In genomic region chr2:134906726-134907125, GRCh38 we compare ENCODE assay signal across 17 cellular contexts. TPM values are rescaled to one million over a fixed set of nuclear protein-coding genes. Genes with fewer than 3 reads are reported as not detected.
DNase-seq lines count a peak whose midpoint lies in the region; ATAC-seq, FAIRE-seq and TF ChIP-seq lines count a peak whose summit lies in the region.
"Had no signal": no experiment of that assay in that cellular context is flagged by ENCODE, and none has a peak within 500 bp of the region (broad histone marks: within the 10 kb centered on the region; RNA-seq: fewer than 3 reads in every experiment).

No MANE protein-coding gene starts in this region.

- H3K9me3 Mint-ChIP-seq in neural progenitor cell = no peaks in the 10 kb centered on the region
- H3K9me3 Mint-ChIP-seq: HFFc6 had no signal

- no peak for TF ChIP-seq RAD21 in K562 (CRISPR knock-in tag; conservative IDR thresholded peaks at IDR 0.05 in 1 of 2, IDR thresholded peaks at IDR 0.05 in 1 of 2)

- H3K27ac ChIP-seq in K562 (ENCODE audit: extremely low read depth, low read depth, low read length) (no peak overlapping the region), mesendoderm (ENCODE audit: low read depth, low read length) (no peak overlapping the region), neural progenitor cell (no peak overlapping the region), testis (no peak overlapping the region)

- TF ChIP-seq EP300 in K562 (IDR thresholded peaks at IDR 0.05; ENCODE audit: low read length) = no peak

- H3K56ac ChIP-seq in mesendoderm (ENCODE audit: low read length) = no peak overlapping the region

- no peak overlapping the region for H3K18ac ChIP-seq in mesendoderm (ENCODE audit: low read length)

- H3K4me3 Mint-ChIP-seq in neural progenitor cell = no peak overlapping the region
- H3K4me3 Mint-ChIP-seq: CD4-positive, alpha-beta memory T cell; HFFc6 had no signal

- no peaks in the 10 kb centered on the region for H3K36me3 Mint-ChIP-seq in neural progenitor cell

- H3K79me1 ChIP-seq in mesendoderm (ENCODE audit: low read length) = no peaks in the 10 kb centered on the region

- 0% methylated on average over 2 of the region's 2 CpGs for WGBS in K562 (ENCODE audit: insufficient coverage, low coverage, missing lambda C conversion rate)
- WGBS in mesendoderm (ENCODE audit: extremely low coverage, insufficient coverage, low lambda C conversion rate) = no CpG with 5 or more reads among the region's 2 CpGs
- WGBS in testis, 2 donors = 55 to 78% methylated on average over 2 of the region's 2 CpGs

- H3K9ac ChIP-seq in K562 (ENCODE audit: insufficient read depth in 1 of 2, low read depth in 2 of 2, low read length in 2 of 2) (no peak overlapping the region), mesendoderm (ENCODE audit: low read length) (no peak overlapping the region), neural progenitor cell (no peak overlapping the region)

- peaks cover 4 to 9% of the 10 kb centered on the region in 2 experiments; a peak in 1 of 5 replicates for H3K27me3 ChIP-seq in K562 (ENCODE audit: control insufficient read depth in 2 of 2, insufficient read depth in 2 of 2, low read length in 2 of 2)
- H3K27me3 ChIP-seq in mesendoderm (ENCODE audit: insufficient read depth, low read length, poor library complexity) = no peaks in the 10 kb centered on the region
- H3K27me3 ChIP-seq in neural progenitor cell = no peaks in the 10 kb centered on the region
- no peaks in the 10 kb centered on the region for H3K27me3 ChIP-seq in testis

- H3K27me3 Mint-ChIP-seq in neural progenitor cell (ENCODE audit: insufficient read depth, low read depth) = peaks cover 6% of the 10 kb centered on the region

- H2AFZ ChIP-seq in K562 (ENCODE audit: low read depth, low read length) (no peak overlapping the region), neural progenitor cell (replicated peaks) (no peak overlapping the region)

- H3K4me2 ChIP-seq in K562 (ENCODE audit: insufficient read depth, low read length) (no peak overlapping the region), mesendoderm (ENCODE audit: low read length) (no peak overlapping the region), neural progenitor cell (no peak overlapping the region)

- no peaks in the 10 kb centered on the region for H3K36me3 ChIP-seq in K562 (ENCODE audit: control insufficient read depth, insufficient read depth, low read length)
- no peaks in the 10 kb centered on the region for H3K36me3 ChIP-seq in mesendoderm (ENCODE audit: control insufficient read depth, insufficient read depth, low read length)
- H3K36me3 ChIP-seq in neural progenitor cell = no peaks in the 10 kb centered on the region
- H3K36me3 ChIP-seq in testis (ENCODE audit: low read depth, missing control alignments) = no peaks in the 10 kb centered on the region
- H3K36me3 ChIP-seq: HAP-1 had no signal

- ATAC-seq in K562 = no peak

- H4K20me1 ChIP-seq in K562 (replicated peaks; ENCODE audit: control insufficient read depth, insufficient read depth, low read length) = no peaks in the 10 kb centered on the region
- no peaks in the 10 kb centered on the region for H4K20me1 ChIP-seq in neural progenitor cell (ENCODE audit: low read depth)

- H2AK5ac ChIP-seq in mesendoderm (ENCODE audit: low read length) = no peak overlapping the region

- no peaks in the 10 kb centered on the region for H3K4me1 ChIP-seq in K562 (replicated peaks in 1 of 2; ENCODE audit: control insufficient read depth in 2 of 2, insufficient read depth in 2 of 2, low read length in 2 of 2)
- H3K4me1 ChIP-seq in mesendoderm (ENCODE audit: control insufficient read depth, low read depth, low read length) = no peaks in the 10 kb centered on the region
- no peaks in the 10 kb centered on the region for H3K4me1 ChIP-seq in neural progenitor cell
- no peaks in the 10 kb centered on the region for H3K4me1 ChIP-seq in testis
- H3K4me1 ChIP-seq: HAP-1 had no signal

- no peaks in the 10 kb centered on the region for H3K9me3 ChIP-seq in K562 (replicated peaks; ENCODE audit: control insufficient read depth, insufficient read depth, low read depth, low read length)
- no peaks in the 10 kb centered on the region for H3K9me3 ChIP-seq in neural progenitor cell (ENCODE audit: low read depth)
- H3K9me3 ChIP-seq in testis = no peaks in the 10 kb centered on the region
- H3K9me3 ChIP-seq: HAP-1 had no signal

- H4K8ac ChIP-seq in mesendoderm (ENCODE audit: low read depth, low read length) = no peak overlapping the region

- H3F3A ChIP-seq in neural progenitor cell (ENCODE audit: low read depth) = no peaks in the 10 kb centered on the region

- CTCF ChIA-PET in K562 (lab: Yijun Ruan, JAX; ENCODE audit: low intra/inter-chr PET ratio) = no interaction called here

- H2BK15ac ChIP-seq in mesendoderm (replicated peaks; ENCODE audit: low read depth) = no peak overlapping the region

- H3K4me3 ChIP-seq in K562 = no peak overlapping the region
- no peak overlapping the region for H3K4me3 ChIP-seq in mesendoderm (ENCODE audit: low read length)
- H3K4me3 ChIP-seq in neural progenitor cell = no peak overlapping the region
- no peak overlapping the region for H3K4me3 ChIP-seq in testis
- H3K4me3 ChIP-seq: HAP-1 had no signal

- no peak for FAIRE-seq in K562 (lab: Jason Lieb, UNC)
- FAIRE-seq: G401.6, GM12892, H54 had no signal

- no peaks in the 10 kb centered on the region for H3K79me2 ChIP-seq in K562 (ENCODE audit: control insufficient read depth, insufficient read depth, low read length)
- no peaks in the 10 kb centered on the region for H3K79me2 ChIP-seq in mesendoderm (ENCODE audit: control insufficient read depth, insufficient read depth, low read length)
- no peaks in the 10 kb centered on the region for H3K79me2 ChIP-seq in neural progenitor cell (ENCODE audit: low read depth)

- no peak overlapping the region for H4K5ac ChIP-seq in mesendoderm (ENCODE audit: low read length)

- no TSS peak for BruUV-seq in K562 (replicated peaks; lab: Mats Ljungman, UMichigan)

- H3K4ac ChIP-seq in mesendoderm (ENCODE audit: low read depth, low read length) = no peak overlapping the region

- H2BK120ac ChIP-seq in mesendoderm (ENCODE audit: low read depth, low read length) = no peak overlapping the region

- H3K9me1 ChIP-seq in K562 (ENCODE audit: control insufficient read depth, insufficient read depth, low read length) = no peaks in the 10 kb centered on the region

- POLR2A ChIA-PET in K562 (lab: Yijun Ruan, JAX) = interaction anchor here (1.3 kb wide), 1 partner anchor 12 kb away, joined by 5 read pairs; the partner anchor contains the start of gene CCNT2

- H2BK5ac ChIP-seq in mesendoderm (ENCODE audit: low read length) = no peak overlapping the region

- no peak overlapping the region for H3K27ac Mint-ChIP-seq in neural progenitor cell
- H3K27ac Mint-ChIP-seq: CD4-positive, alpha-beta memory T cell; HFFc6 had no signal

- H3K4me1 Mint-ChIP-seq in neural progenitor cell = no peaks in the 10 kb centered on the region

- no peak overlapping the region for H3K23ac ChIP-seq in mesendoderm (ENCODE audit: low read length)

- intact Hi-C loops in K562 (cut with micrococcal nuclease) (no loop called here), testis (cut with DNase I; ENCODE audit: low total_unique reads) (no loop called here)

- no peak for TF ChIP-seq CTCF in K562 (IDR thresholded peaks at IDR 0.05 in 2 of 3, conservative IDR thresholded peaks at IDR 0.05 in 1 of 3; ENCODE audit: insufficient read depth in 2 of 3, low read depth in 1 of 3, low read length in 3 of 3)
- no peak for TF ChIP-seq CTCF in neural progenitor cell (IDR thresholded peaks at IDR 0.05)
- no peak for TF ChIP-seq CTCF in testis (IDR thresholded peaks at IDR 0.05)

- TF ChIP-seq POLR2A in K562 (conservative IDR thresholded peaks at IDR 0.05) (no peak), testis (IDR thresholded peaks at IDR 0.05) (no peak)

- DNase-seq in M059J (ENCODE audit: low read depth) = peak; percentile 15
- no peak for DNase-seq in K562 (ENCODE audit: extremely low read depth in 1 of 4, low spot score in 3 of 4)
- peak; percentile 29 for DNase-seq in mesendoderm
- DNase-seq in neural progenitor cell (ENCODE audit: low spot score) = no peak
- no peak for DNase-seq in testis
- no peak for DNase-seq in activated CD4-positive, alpha-beta T cell treated with anti-CD3 and anti-CD28 coated beads for 48 hours
- DNase-seq: C1 segment of cervical spinal cord; Calu3; CD4-positive, alpha-beta memory T cell; COR-L47; DND-41; GOT3; HFFc6 had no signal

- in situ Hi-C loops in K562 (cut with MboI) = no loop called here

RNA-seq across cellular contexts. Expression of gene CCNT2, which starts 11.9 kb away (rescaled TPM):
- total RNA-seq in M059J (2014; rRNA removed; shearing (Covaris generic)) = 11.7 and 18.1 TPM in 2 replicates
- total RNA-seq in K562 (2011; cell fraction: chromatin; rRNA removed; ENCODE audit: low replicate concordance) = 83.8 and 133 TPM in 2 replicates
- total RNA-seq in K562 (2011; cell fraction: nucleolus; rRNA removed) = 42.4 and 51.6 TPM in 2 replicates
- total RNA-seq in K562 (2011; cell fraction: nucleoplasm; rRNA removed) = 77.5 and 104 TPM in 2 replicates
- total RNA-seq in K562 (2014; rRNA removed) = 14.5 and 19.8 TPM in 2 replicates
- 29.3 and 32.0 TPM in 2 replicates for total RNA-seq in K562 (2014; rRNA removed; fragmentation: Illumina TruSeq; extraction: Trizol)
- 26.5 and 30.0 TPM in 2 replicates for total RNA-seq in K562 (2015; rRNA removed; fragmentation: Illumina TruSeq; extraction: Trizol)
- total RNA-seq in K562 (2021) = 28.0 and 29.0 TPM in 2 replicates
- 26.1 and 26.2 TPM in 2 replicates for polyA plus RNA-seq in K562 (2011; rRNA removed)
- 6.9 and 10.3 TPM in 2 replicates for polyA plus RNA-seq in K562 (2011; cell fraction: cytosol; rRNA removed)
- 56.8 and 60.1 TPM in 2 replicates for polyA plus RNA-seq in K562 (2011; cell fraction: nucleus; rRNA removed)
- 12.7 and 16.9 TPM in 2 replicates for polyA plus RNA-seq in K562 (2012)
- 19.0 and 22.7 TPM in 2 replicates for polyA plus RNA-seq in K562 (2014; fragmentation: Illumina TruSeq; extraction: Trizol)
- polyA plus RNA-seq in K562 (2014; fragmentation: Nextera tagmentation; extraction: Ambion mirVana) = 10 to 100 TPM; 12.6 to 16.9 TPM
- polyA plus RNA-seq in K562 (2014; rRNA removed) = 15.4 and 16.3 TPM in 2 replicates
- polyA minus RNA-seq in K562 (2011; rRNA and poly(A)+ RNA removed) = 54.7 and 66.0 TPM in 2 replicates
- polyA minus RNA-seq in K562 (2011; cell fraction: cytosol; rRNA and poly(A)+ RNA removed) = 13.6 and 19.6 TPM in 2 replicates
- 63.4 and 80.8 TPM in 2 replicates for polyA minus RNA-seq in K562 (2011; cell fraction: nucleus; rRNA and poly(A)+ RNA removed)
- 25.4 TPM for polyA plus RNA-seq in mesendoderm (2013, experiment 1 of 2)
- polyA plus RNA-seq in mesendoderm (2013, experiment 2 of 2) = 25.1 TPM
- total RNA-seq in neural progenitor cell (ENCODE audit: low replicate concordance) = 62.3 and 108 TPM in 2 replicates
- 10 to 100 TPM; 49.3 to 52.8 TPM for total RNA-seq in testis
- 28.2 TPM for polyA plus RNA-seq in testis (ENCODE audit: insufficient read depth, low read depth, low replicate concordance)

Comparison
In these comparisons a context has a peak if more than half of its experiments do, and no peak if none do; other contexts are left out.
1. DNase-seq: peak in M059J (single experiment) and mesendoderm (single experiment); none in K562 (0 of 4), neural progenitor cell (single experiment), testis (single experiment) and activated CD4-positive, alpha-beta T cell treated with anti-CD3 and anti-CD28 coated beads for 48 hours (single experiment).